Comparison of ENCODE assay signal across 8 cellular contexts in genomic region chr20:8019178-8019997, GRCh38. TPM values are rescaled to one million over a fixed set of nuclear protein-coding genes. Genes with fewer than 3 reads are reported as not detected.
DNase-seq lines count a peak whose midpoint lies in the region; ATAC-seq and TF ChIP-seq lines count a peak whose summit lies in the region.

A gene with protein sequence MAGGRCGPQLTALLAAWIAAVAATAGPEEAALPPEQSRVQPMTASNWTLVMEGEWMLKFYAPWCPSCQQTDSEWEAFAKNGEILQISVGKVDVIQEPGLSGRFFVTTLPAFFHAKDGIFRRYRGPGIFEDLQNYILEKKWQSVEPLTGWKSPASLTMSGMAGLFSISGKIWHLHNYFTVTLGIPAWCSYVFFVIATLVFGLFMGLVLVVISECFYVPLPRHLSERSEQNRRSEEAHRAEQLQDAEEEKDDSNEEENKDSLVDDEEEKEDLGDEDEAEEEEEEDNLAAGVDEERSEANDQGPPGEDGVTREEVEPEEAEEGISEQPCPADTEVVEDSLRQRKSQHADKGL (minus strand): TSS chr20:8019761. CDS start chr20:8019613, 148 bp downstream.

- H3K4me3 ChIP-seq in ovary (peak within 1 kb of the TSS; percentile 83), thyroid gland (replicated peaks in 1 of 3) (peak within 1 kb of the TSS; percentile 6 to 87 (median 72))

- H3K9me3 Mint-ChIP-seq in activated naive CD8-positive, alpha-beta T cell treated with anti-CD3 and anti-CD28 coated beads for 36 hours: no peaks in the 10 kb centered on the region
- peaks cover 5% of the 10 kb centered on the region for H3K9me3 Mint-ChIP-seq in glutamatergic neuron (ENCODE audit: unreplicated experiment)

- H3K4me1 ChIP-seq in ovary (ENCODE audit: insufficient read depth) (no peaks in the 10 kb centered on the region), thyroid gland (peaks cover 4 to 12% of the 10 kb centered on the region in 2 donors)

- DNase-seq in NCI-H1048 (lab: John Stamatoyannopoulos, UW): peak; percentile 94
- DNase-seq in SKM-1 treated with dmso at 0.1 percent for 144 hours (lab: John Stamatoyannopoulos, UW; ENCODE audit: unreplicated experiment): peak; percentile 87
- peak; percentile 92 for DNase-seq in activated naive CD8-positive, alpha-beta T cell treated with anti-CD3 and anti-CD28 coated beads for 36 hours
- DNase-seq in glutamatergic neuron: peak; percentile 99
- DNase-seq in ovary: peak; percentile 96 to 99 (median 97)
- peak; percentile 96 to 97 for DNase-seq in thyroid gland

- TF ChIP-seq POLR2A in GM10847 (IDR thresholded peaks at IDR 0.05; ENCODE audit: extremely low read depth, insufficient read length) (peak; percentile 85), ovary (IDR thresholded peaks at IDR 0.05) (peak; percentile 90), thyroid gland (IDR thresholded peaks at IDR 0.05) (peak; percentile 71 to 99)

- peaks cover 2% of the 10 kb centered on the region for H3K36me3 Mint-ChIP-seq in activated naive CD8-positive, alpha-beta T cell treated with anti-CD3 and anti-CD28 coated beads for 36 hours
- no peaks in the 10 kb centered on the region for H3K36me3 Mint-ChIP-seq in glutamatergic neuron (ENCODE audit: unreplicated experiment)

- H3K4me3 Mint-ChIP-seq in activated naive CD8-positive, alpha-beta T cell treated with anti-CD3 and anti-CD28 coated beads for 36 hours: peak within 1 kb of the TSS; percentile 88
- H3K4me3 Mint-ChIP-seq in glutamatergic neuron (ENCODE audit: unreplicated experiment): peak within 1 kb of the TSS; percentile 91

- 0 to 1% (median 0%) methylated on average over 29 to 96 of the region's 96 CpGs for WGBS in ovary, 3 donors
- 0% methylated on average over 23 to 25 of the region's 96 CpGs for WGBS in thyroid gland, 2 donors

- peaks cover 23% of the 10 kb centered on the region for H3K4me1 Mint-ChIP-seq in activated naive CD8-positive, alpha-beta T cell treated with anti-CD3 and anti-CD28 coated beads for 36 hours
- H3K4me1 Mint-ChIP-seq in glutamatergic neuron (ENCODE audit: low read depth, unreplicated experiment): peaks cover 4% of the 10 kb centered on the region

- no peaks in the 10 kb centered on the region for H3K27me3 Mint-ChIP-seq in activated naive CD8-positive, alpha-beta T cell treated with anti-CD3 and anti-CD28 coated beads for 36 hours
- peaks cover 4% of the 10 kb centered on the region for H3K27me3 Mint-ChIP-seq in glutamatergic neuron (ENCODE audit: unreplicated experiment)

- TF ChIP-seq EP300 in ovary (IDR thresholded peaks at IDR 0.05): no peak

- H3K27ac Mint-ChIP-seq in activated naive CD8-positive, alpha-beta T cell treated with anti-CD3 and anti-CD28 coated beads for 36 hours: peak within 1 kb of the TSS; percentile 88
- H3K27ac Mint-ChIP-seq in glutamatergic neuron (ENCODE audit: unreplicated experiment): peak within 1 kb of the TSS; percentile 84

- H3K36me3 ChIP-seq in ovary: no peaks in the 10 kb centered on the region
- H3K36me3 ChIP-seq in thyroid gland: no peaks in the 10 kb centered on the region

- H3K9me3 ChIP-seq in ovary (no peaks in the 10 kb centered on the region), thyroid gland (no peaks in the 10 kb centered on the region)

- intact Hi-C loops in ovary (cut with DNase I) (no loop called here), thyroid gland (cut with DNase I) (no loop called here)

- ATAC-seq in HG02588 (IDR thresholded peaks at IDR 0.05; ENCODE audit: unreplicated experiment): peak; percentile 87

- H3K27me3 ChIP-seq in ovary: no peaks in the 10 kb centered on the region
- no peaks in the 10 kb centered on the region for H3K27me3 ChIP-seq in thyroid gland

- H3K27ac ChIP-seq in ovary (peak within 1 kb of the TSS; percentile 96 to 98), thyroid gland (peak within 1 kb of the TSS; percentile 92 to 97 (median 97))

- peak; percentile 79 for TF ChIP-seq CTCF in glutamatergic neuron (IDR thresholded peaks at IDR 0.05; ENCODE audit: partially characterized antibody, unreplicated experiment)
- peak; percentile 28 to 74 (median 70) for TF ChIP-seq CTCF in ovary (IDR thresholded peaks at IDR 0.05)
- TF ChIP-seq CTCF in thyroid gland (IDR thresholded peaks at IDR 0.05): peak in 4 of 6 experiments; percentile 31 to 59 (median 53)

RNA-seq across cellular contexts. Expression of the gene that starts here (rescaled TPM):
- 10 to 100 TPM; 23.6 to 26.2 TPM for total RNA-seq in activated naive CD8-positive, alpha-beta T cell treated with anti-CD3 and anti-CD28 coated beads for 36 hours
- 33.1 TPM for total RNA-seq in glutamatergic neuron (ENCODE audit: unreplicated experiment)
- 100 to 1,000 TPM in 2 of 7 donors, 10 to 100 TPM in 5; 48.9 to 103 (median 72.2) TPM for total RNA-seq in ovary
- 10 to 100 TPM; 26.6 to 47.2 TPM for polyA plus RNA-seq in ovary
- 10 to 100 TPM; 49.0 to 63.8 (median 57.9) TPM for total RNA-seq in thyroid gland

Comparison
In these comparisons a context has a peak if more than half of its experiments do, and no peak if none do; other contexts are left out.
1. Peak in every context shown above with its lines: DNase-seq, ATAC-seq, H3K4me3 ChIP-seq and H3K27ac ChIP-seq.